Comparison of ENCODE assay signal across 8 cellular contexts in the genomic region with DNA sequence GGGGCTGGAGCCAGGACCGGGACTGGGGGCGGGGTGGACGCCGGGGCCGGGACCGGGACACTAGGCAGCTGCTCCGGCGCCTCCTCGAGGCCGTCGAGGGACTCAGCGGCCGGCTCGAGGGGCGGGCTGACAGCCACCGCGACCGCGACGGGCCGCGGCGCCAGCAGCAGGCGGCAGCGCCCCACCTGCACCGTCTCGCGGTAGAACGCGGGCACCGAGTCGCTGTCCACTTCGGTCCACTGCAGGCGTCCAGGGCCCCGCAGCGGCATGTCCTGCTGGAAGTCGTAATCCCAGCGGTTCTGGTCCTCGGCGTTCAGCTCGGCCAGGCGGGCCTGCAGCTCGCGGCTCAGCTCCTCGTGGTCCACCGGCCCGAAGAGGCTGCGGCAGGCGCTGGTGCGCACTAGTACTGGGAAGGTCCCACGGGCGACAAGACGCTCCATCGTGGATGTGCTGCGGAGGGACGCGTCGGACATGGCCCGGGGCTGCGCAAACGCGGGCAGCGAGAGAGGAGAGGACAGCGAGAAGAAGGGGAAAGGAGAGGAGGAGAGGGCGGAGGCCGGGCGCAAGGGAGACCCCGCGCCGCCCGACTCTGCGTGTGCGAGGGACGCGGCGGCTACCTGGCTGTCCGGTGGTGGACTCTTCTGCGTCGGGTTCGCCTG. TPM values are rescaled to one million over a fixed set of nuclear protein-coding genes. Genes with fewer than 3 reads are reported as not detected.
DNase-seq lines count a peak whose midpoint lies in the region; ATAC-seq, FAIRE-seq and TF ChIP-seq lines count a peak whose summit lies in the region.

No MANE protein-coding gene starts in this region.

- in situ Hi-C loops in HepG2 (cut with HindIII; ENCODE audit: extremely low pct_ligation_motif_present, low pct_unique_long_range_greater_than_20kb), result loop anchor here (5.0 kb wide), 1 partner anchor 353 kb away; no protein-coding TSS in a partner anchor

- DNase-seq in HepG2 (ENCODE audit: low spot score), result no peak
- DNase-seq in NCI-H1092 treated with DMSO at 0.1 percent for 48 hours (lab: John Stamatoyannopoulos, UW), result peak; percentile 35
- DNase-seq in activated naive CD8-positive, alpha-beta T cell treated with anti-CD3 and anti-CD28 coated beads, Interleukin-2, amount 10 ng/mL, durations not matched to agents 7 days and 5 days, result peak; percentile 66
- peak; percentile 70 for DNase-seq in left cardiac atrium
- DNase-seq in posterior cingulate gyrus, result peak in 6 of 10 donors; percentile 44 to 95 (median 72)
- no peak for DNase-seq in stimulated activated CD4-positive, alpha-beta T cell treated with anti-CD3 and anti-CD28 coated beads, Interleukin-1b, Interleukin-23, amount 100 ng/mL, for 48 hours

- no peak for TF ChIP-seq POLR2A in HepG2 (IDR thresholded peaks at IDR 0.05; ENCODE audit: insufficient read depth in 1 of 2, low read depth in 2 of 2, low read length in 2 of 2)

- peaks cover 30% of the 10 kb centered on the region for H3K27me3 Mint-ChIP-seq in activated naive CD8-positive, alpha-beta T cell treated with anti-CD3 and anti-CD28 coated beads, Interleukin-2, amount 10 ng/mL, durations not matched to agents 7 days and 5 days

- POLR2A ChIA-PET in HepG2 (lab: Yijun Ruan, JAX), result no interaction called here
- POLR2A ChIA-PET in activated naive CD8-positive, alpha-beta T cell treated with anti-CD3 and anti-CD28 coated beads, Interleukin-2, amount 10 ng/mL, durations not matched to agents 7 days and 5 days (lab: Charles Lee), result interaction anchor here (3.0 kb wide), 1 partner anchor 352 kb away, joined by 13 read pairs; no protein-coding TSS in a partner anchor

- TF ChIP-seq CTCF in liver (IDR thresholded peaks at IDR 0.05; ENCODE audit: low read depth, low read length, missing input control) (no peak), HepG2 (CRISPR knock-in tag; IDR thresholded peaks at IDR 0.05) (no peak)

- no peaks in the 10 kb centered on the region for H3K36me3 Mint-ChIP-seq in activated naive CD8-positive, alpha-beta T cell treated with anti-CD3 and anti-CD28 coated beads, Interleukin-2, amount 10 ng/mL, durations not matched to agents 7 days and 5 days

- peak overlapping the region; percentile 57 to 63 for H3K27ac ChIP-seq in liver (ENCODE audit: low read depth in 1 of 2, low read length in 2 of 2)
- H3K27ac ChIP-seq in HepG2 (ENCODE audit: extremely low read length, insufficient read depth, low read length), result no peak overlapping the region

- no peaks in the 10 kb centered on the region for H3K9me3 Mint-ChIP-seq in activated naive CD8-positive, alpha-beta T cell treated with anti-CD3 and anti-CD28 coated beads, Interleukin-2, amount 10 ng/mL, durations not matched to agents 7 days and 5 days

- H3K4me1 ChIP-seq in liver (ENCODE audit: control insufficient read depth in 4 of 4, insufficient read depth in 4 of 4, low read length in 3 of 4), result peaks cover 0 to 8% (median 6%) of the 10 kb centered on the region in 4 donors
- peaks cover 21% of the 10 kb centered on the region for H3K4me1 ChIP-seq in HepG2 (ENCODE audit: insufficient read depth, low read length)

- H3K4me1 Mint-ChIP-seq in activated naive CD8-positive, alpha-beta T cell treated with anti-CD3 and anti-CD28 coated beads, Interleukin-2, amount 10 ng/mL, durations not matched to agents 7 days and 5 days, result peaks cover 2% of the 10 kb centered on the region

- TF ChIP-seq EP300 in HepG2 (IDR thresholded peaks at IDR 0.05; ENCODE audit: low read depth in 2 of 2, low read length in 2 of 2), result no peak
- no peak for TF ChIP-seq EP300 in HepG2 (CRISPR knock-in tag; IDR thresholded peaks at IDR 0.05; ENCODE audit: borderline replicate concordance)

- no peaks in the 10 kb centered on the region for H3K27me3 ChIP-seq in liver (ENCODE audit: control insufficient read depth in 4 of 4, insufficient read depth in 4 of 4, low read length in 3 of 4)
- peaks cover 6 to 37% of the 10 kb centered on the region in 2 experiments; a peak in 4 of 5 replicates for H3K27me3 ChIP-seq in HepG2 (ENCODE audit: control insufficient read depth in 1 of 2, insufficient read depth in 2 of 2, low read length in 2 of 2)

- H3K79me2 ChIP-seq in HepG2 (ENCODE audit: insufficient read depth, low read length), result no peaks in the 10 kb centered on the region

- BruUV-seq in HepG2 (replicated peaks; lab: Mats Ljungman, UMichigan), result no TSS peak

- H3K4me3 Mint-ChIP-seq in activated naive CD8-positive, alpha-beta T cell treated with anti-CD3 and anti-CD28 coated beads, Interleukin-2, amount 10 ng/mL, durations not matched to agents 7 days and 5 days, result peak overlapping the region; percentile 94

- H3K9me3 ChIP-seq in liver (ENCODE audit: control insufficient read depth in 4 of 4, low read length in 3 of 4) (no peaks in the 10 kb centered on the region), HepG2 (ENCODE audit: low read length) (no peaks in the 10 kb centered on the region)

- 3% methylated on average over 80 of the region's 80 CpGs for WGBS in liver
- 94% methylated on average over 49 of the region's 80 CpGs for WGBS in HepG2 (ENCODE audit: low lambda C conversion rate)

- H3K9ac ChIP-seq in liver (ENCODE audit: low read depth in 1 of 2, low read length in 2 of 2) (peak overlapping the region in 1 of 2 donors; percentile 13), HepG2 (ENCODE audit: insufficient read depth, low read depth, low read length) (no peak overlapping the region)

- no peak overlapping the region for H2AFZ ChIP-seq in HepG2 (ENCODE audit: low read length)

- H3K4me2 ChIP-seq in HepG2 (ENCODE audit: low read depth, low read length), result no peak overlapping the region

- peak overlapping the region; percentile 65 to 75 (median 66) for H3K4me3 ChIP-seq in liver (ENCODE audit: low read depth in 1 of 3, low read length in 3 of 3)
- no peak overlapping the region for H3K4me3 ChIP-seq in HepG2 (replicated peaks in 1 of 3; ENCODE audit: insufficient read depth in 1 of 3, low read depth in 2 of 3, low read length in 3 of 3)

- intact Hi-C loops in HepG2 (cut with micrococcal nuclease; ENCODE audit: unreplicated experiment) (loop anchor here (5.0 kb wide), 1 partner anchor 193 kb away; no protein-coding TSS in a partner anchor), left cardiac atrium (cut with DNase I) (loop anchor here in 1 of 2 donors (2.0 to 10.0 kb wide), 2 partner anchors 100 to 188 kb away; no protein-coding TSS in a partner anchor), posterior cingulate gyrus (cut with DNase I) (loop anchor here (1.0 kb wide), 1 partner anchor 187 kb away; no protein-coding TSS in a partner anchor)

- peak overlapping the region; percentile 61 for H3K27ac Mint-ChIP-seq in activated naive CD8-positive, alpha-beta T cell treated with anti-CD3 and anti-CD28 coated beads, Interleukin-2, amount 10 ng/mL, durations not matched to agents 7 days and 5 days

- no peaks in the 10 kb centered on the region for H3K36me3 ChIP-seq in liver (ENCODE audit: control insufficient read depth in 4 of 4, insufficient read depth in 3 of 4, low read depth in 1 of 4, low read length in 3 of 4)
- no peaks in the 10 kb centered on the region for H3K36me3 ChIP-seq in HepG2 (replicated peaks in 1 of 2; ENCODE audit: control insufficient read depth in 1 of 2, insufficient read depth in 2 of 2, low read length in 2 of 2)

- H4K20me1 ChIP-seq in HepG2 (ENCODE audit: insufficient read depth, low read length), result no peaks in the 10 kb centered on the region

- TF ChIP-seq RAD21 in liver (IDR thresholded peaks at IDR 0.05) (no peak), HepG2 (CRISPR knock-in tag; IDR thresholded peaks at IDR 0.05) (no peak)

- FAIRE-seq in HepG2 (lab: Jason Lieb, UNC), result no peak

- CTCF ChIA-PET in HepG2 (lab: Yijun Ruan, JAX; ENCODE audit: low intra/inter-chr PET ratio, low total read pairs), result no interaction called here

- ATAC-seq in HepG2 (no peak), left cardiac atrium (peak; percentile 27 to 28), HG03108 (IDR thresholded peaks at IDR 0.05; ENCODE audit: unreplicated experiment) (no peak)
- ATAC-seq in activated naive CD8-positive, alpha-beta T cell treated with anti-CD3 and anti-CD28 coated beads, Interleukin-2, amount 10 ng/mL, durations not matched to agents 7 days and 5 days (ENCODE audit: low read depth), result no peak

RNA-seq across cellular contexts. Expression of a gene that starts 0.4 kb away (rescaled TPM):
- total RNA-seq in liver (10 to 100 TPM in 1 of 2 donors, 1 to 10 TPM in 1; 2.6 to 10.2 TPM), HepG2 (2016; rRNA removed; fragmentation: Illumina TruSeq; extraction: Trizol) (not detected in 2 replicates), left cardiac atrium (10 to 100 TPM; 23.3 to 44.2 TPM)
- polyA plus RNA-seq in liver (1 to 10 TPM; 2.7 to 4.3 TPM), HepG2 (2011; rRNA removed) (not detected in 2 replicates)
- total RNA-seq in HepG2 (2016; cell fraction: cytosol; rRNA removed; fragmentation: Illumina TruSeq; extraction: Trizol; ENCODE audit: low read depth), result not detected in 2 replicates
- total RNA-seq in HepG2 (2016; cell fraction: insoluble cytoplasmic fraction; rRNA removed; fragmentation: Illumina TruSeq; extraction: Trizol), result not detected in 2 replicates
- not detected in 2 replicates for total RNA-seq in HepG2 (2016; cell fraction: membrane; rRNA removed; fragmentation: Illumina TruSeq; extraction: Trizol)
- total RNA-seq in HepG2 (2016; cell fraction: nucleus; rRNA removed; fragmentation: Illumina TruSeq; extraction: Trizol), result not detected in 2 replicates
- not detected in 2 replicates for polyA plus RNA-seq in HepG2 (2011; cell fraction: cytosol; rRNA removed)
- polyA plus RNA-seq in HepG2 (2011; cell fraction: nucleus; rRNA removed), result 0.10 and 0.23 TPM in 2 replicates
- polyA plus RNA-seq in HepG2 (2012), result not detected in 2 replicates
- not detected in 2 replicates for polyA plus RNA-seq in HepG2 (2016; cell fraction: cytosol; fragmentation: Illumina TruSeq; extraction: Trizol; ENCODE audit: low read depth)
- polyA plus RNA-seq in HepG2 (2016; cell fraction: insoluble cytoplasmic fraction; fragmentation: Illumina TruSeq; extraction: Trizol; ENCODE audit: low read depth), result not detected in 2 replicates
- not detected in 2 replicates for polyA plus RNA-seq in HepG2 (2016; cell fraction: membrane; fragmentation: Illumina TruSeq; extraction: Trizol; ENCODE audit: low read depth)
- not detected in 2 replicates for polyA plus RNA-seq in HepG2 (2016; cell fraction: nucleus; fragmentation: Illumina TruSeq; extraction: Trizol; ENCODE audit: insufficient read depth, low read depth)
- 17.4 TPM in 1 of 2 replicates, not detected in the other for polyA minus RNA-seq in HepG2 (2011; rRNA and poly(A)+ RNA removed; ENCODE audit: low replicate concordance)
- 0.30 and 0.70 TPM in 2 replicates for polyA minus RNA-seq in HepG2 (2011; cell fraction: cytosol; rRNA and poly(A)+ RNA removed)
- polyA minus RNA-seq in HepG2 (2011; cell fraction: nucleus; rRNA and poly(A)+ RNA removed), result 0.52 TPM in 1 of 2 replicates, not detected in the other
- 1 to 10 TPM; 2.9 to 3.1 TPM for total RNA-seq in activated naive CD8-positive, alpha-beta T cell treated with anti-CD3 and anti-CD28 coated beads, Interleukin-2, amount 10 ng/mL, durations not matched to agents 7 days and 5 days

RNA-seq across cellular contexts. Expression of a gene that starts 44.1 kb away (rescaled TPM):
- under 1 TPM in 1 of 2 donors, not detected in 1; 0.23 TPM for total RNA-seq in liver
- polyA plus RNA-seq in liver, result 1 to 10 TPM in 1 of 2 donors, under 1 TPM in 1; 0.99 to 1.4 TPM
- 0.36 and 0.55 TPM in 2 replicates for total RNA-seq in HepG2 (2016; rRNA removed; fragmentation: Illumina TruSeq; extraction: Trizol)
- 0.40 TPM in 1 of 2 replicates, not detected in the other for total RNA-seq in HepG2 (2016; cell fraction: cytosol; rRNA removed; fragmentation: Illumina TruSeq; extraction: Trizol; ENCODE audit: low read depth)
- total RNA-seq in HepG2 (2016; cell fraction: insoluble cytoplasmic fraction; rRNA removed; fragmentation: Illumina TruSeq; extraction: Trizol), result 0.27 and 0.56 TPM in 2 replicates
- 0.31 and 0.65 TPM in 2 replicates for total RNA-seq in HepG2 (2016; cell fraction: membrane; rRNA removed; fragmentation: Illumina TruSeq; extraction: Trizol)
- total RNA-seq in HepG2 (2016; cell fraction: nucleus; rRNA removed; fragmentation: Illumina TruSeq; extraction: Trizol), result not detected in 2 replicates
- 0.78 and 1.5 TPM in 2 replicates for polyA plus RNA-seq in HepG2 (2011; rRNA removed)
- polyA plus RNA-seq in HepG2 (2011; cell fraction: cytosol; rRNA removed), result 2.2 and 3.8 TPM in 2 replicates
- 3.7 and 3.9 TPM in 2 replicates for polyA plus RNA-seq in HepG2 (2011; cell fraction: nucleus; rRNA removed)
- polyA plus RNA-seq in HepG2 (2012), result 1.5 and 2.9 TPM in 2 replicates
- polyA plus RNA-seq in HepG2 (2016; cell fraction: cytosol; fragmentation: Illumina TruSeq; extraction: Trizol; ENCODE audit: low read depth), result 1.1 and 1.5 TPM in 2 replicates
- 2.2 and 2.4 TPM in 2 replicates for polyA plus RNA-seq in HepG2 (2016; cell fraction: insoluble cytoplasmic fraction; fragmentation: Illumina TruSeq; extraction: Trizol; ENCODE audit: low read depth)
- polyA plus RNA-seq in HepG2 (2016; cell fraction: membrane; fragmentation: Illumina TruSeq; extraction: Trizol; ENCODE audit: low read depth), result 1.2 and 1.5 TPM in 2 replicates
- polyA plus RNA-seq in HepG2 (2016; cell fraction: nucleus; fragmentation: Illumina TruSeq; extraction: Trizol; ENCODE audit: insufficient read depth, low read depth), result 2.0 and 2.5 TPM in 2 replicates
- 1.2 and 12.9 TPM in 2 replicates for polyA minus RNA-seq in HepG2 (2011; rRNA and poly(A)+ RNA removed; ENCODE audit: low replicate concordance)
- 0.88 and 1.4 TPM in 2 replicates for polyA minus RNA-seq in HepG2 (2011; cell fraction: cytosol; rRNA and poly(A)+ RNA removed)
- polyA minus RNA-seq in HepG2 (2011; cell fraction: nucleus; rRNA and poly(A)+ RNA removed), result 0.64 and 0.87 TPM in 2 replicates
- total RNA-seq in activated naive CD8-positive, alpha-beta T cell treated with anti-CD3 and anti-CD28 coated beads, Interleukin-2, amount 10 ng/mL, durations not matched to agents 7 days and 5 days, result under 1 TPM; 0.55 to 0.65 TPM
- 1 to 10 TPM; 2.2 to 3.4 TPM for total RNA-seq in left cardiac atrium

Comparison
In these comparisons a context has a peak if more than half of its experiments do, and no peak if none do; other contexts are left out.
1. H3K4me3 ChIP-seq: peak in liver (3 of 3); none in HepG2 (0 of 3).
2. ATAC-seq: peak in left cardiac atrium (2 of 2); none in HepG2 (single experiment), activated naive CD8-positive, alpha-beta T cell treated with anti-CD3 and anti-CD28 coated beads, Interleukin-2, amount 10 ng/mL, durations not matched to agents 7 days and 5 days (single experiment) and HG03108 (single experiment).
3. DNase-seq: peak in NCI-H1092 treated with DMSO at 0.1 percent for 48 hours (single experiment), activated naive CD8-positive, alpha-beta T cell treated with anti-CD3 and anti-CD28 coated beads, Interleukin-2, amount 10 ng/mL, durations not matched to agents 7 days and 5 days (single experiment), left cardiac atrium (single experiment) and posterior cingulate gyrus (6 of 10); none in HepG2 (single experiment) and stimulated activated CD4-positive, alpha-beta T cell treated with anti-CD3 and anti-CD28 coated beads, Interleukin-1b, Interleukin-23, amount 100 ng/mL, for 48 hours (single experiment).